1 cellular context compared by ENCODE assay signal in the genomic region with DNA sequence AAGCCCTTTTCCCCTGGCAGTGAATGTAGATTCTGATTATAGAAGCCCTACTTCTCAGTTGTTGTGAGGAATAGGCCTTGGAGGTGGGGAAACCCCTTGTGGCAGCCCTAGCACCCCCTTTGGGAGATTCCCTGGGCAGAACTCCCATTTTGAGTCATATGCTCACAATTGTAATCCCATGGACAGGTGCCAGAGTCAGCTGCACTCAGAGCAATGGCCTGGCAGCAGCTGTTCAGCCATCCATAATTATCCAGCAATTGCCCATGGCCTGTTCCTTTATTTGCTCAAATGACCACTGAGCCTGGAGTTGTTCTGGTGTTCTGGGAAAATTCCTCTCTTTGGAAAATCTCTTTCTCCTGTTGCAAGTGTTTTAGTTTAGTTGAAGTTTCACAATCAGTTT.
TF ChIP-seq lines count a peak whose summit lies in the region.

No MANE protein-coding gene starts in this region.

TF ChIP-seq in H1, 55 proteins besides CTCF, POLR2A, EP300 and RAD21 (continued from another document):
- TF ChIP-seq CHD7 (IDR thresholded peaks at IDR 0.05; ENCODE audit: insufficient replicate concordance, low read length) (no peak), CREB1 (IDR thresholded peaks at IDR 0.05) (no peak), SUZ12 (IDR thresholded peaks at IDR 0.05; ENCODE audit: low read length) (no peak)
